9 cellular contexts compared by ENCODE assay signal in genomic region chr2:212892193-212892592, GRCh38.
DNase-seq lines count a peak whose midpoint lies in the region; ATAC-seq, FAIRE-seq and TF ChIP-seq lines count a peak whose summit lies in the region.
"Had no signal": no experiment of that assay in that cellular context is flagged by ENCODE, and none has a peak within 500 bp of the region (broad histone marks: within the 10 kb centered on the region; RNA-seq: fewer than 3 reads in every experiment).

No MANE protein-coding gene starts in this region.

- no peaks in the 10 kb centered on the region for H3F3A ChIP-seq in SU-DHL-6 (ENCODE audit: insufficient read depth)

- intact Hi-C loops in tibial artery (cut with DNase I; ENCODE audit: low total_unique reads) (loop anchor here (5.0 kb wide), 1 partner anchor 50 kb away; no protein-coding TSS in a partner anchor), Right ventricle myocardium inferior (cut with DNase I) (loop anchor here (5.0 to 10.0 kb wide), 2 partner anchors 117 to 205 kb away; no protein-coding TSS in a partner anchor)

- no peak for ATAC-seq in HG03460 (IDR thresholded peaks at IDR 0.05; ENCODE audit: unreplicated experiment)
- no peak for ATAC-seq in Right ventricle myocardium inferior
- ATAC-seq in HG03045 (IDR thresholded peaks at IDR 0.05; ENCODE audit: unreplicated experiment): no peak
- ATAC-seq: T-helper 17 cell had no signal

- H4K20me1 ChIP-seq in SU-DHL-6 (ENCODE audit: low read depth, low read length): no peaks in the 10 kb centered on the region

- H3K4me1 ChIP-seq in BE2C (no peaks in the 10 kb centered on the region), tibial artery (no peaks in the 10 kb centered on the region)

- TF ChIP-seq CTCF in BE2C (IDR thresholded peaks at IDR 0.05; ENCODE audit: low read depth, low read length) (peak; percentile 55), SU-DHL-6 (IDR thresholded peaks at IDR 0.05; ENCODE audit: insufficient read depth, low read length, poor library complexity, severe bottlenecking) (peak; percentile 13), tibial artery (IDR thresholded peaks at IDR 0.05) (no peak)

- H3K27ac ChIP-seq in SU-DHL-6 (ENCODE audit: low read depth, low read length) (no peak overlapping the region), tibial artery (no peak overlapping the region)

- no peak overlapping the region for H2AFZ ChIP-seq in SU-DHL-6 (ENCODE audit: low read depth, low read length, severe bottlenecking)

- peak; percentile 76 for FAIRE-seq in islet of Langerhans (lab: Jason Lieb, UNC)

- CTCF ChIA-PET in HEK293T (lab: Yijun Ruan, JAX): interaction anchor here (1.0 to 1.6 kb wide), 2 partner anchors 115 to 206 kb away, joined by 3 to 5 read pairs; no protein-coding TSS in a partner anchor

- no peak overlapping the region for H3K9ac ChIP-seq in SU-DHL-6 (ENCODE audit: low read length)

- H3K9me3 ChIP-seq in BE2C (no peaks in the 10 kb centered on the region), SU-DHL-6 (ENCODE audit: insufficient read depth, low read length) (no peaks in the 10 kb centered on the region), tibial artery (no peaks in the 10 kb centered on the region)

- peak; percentile 18 for DNase-seq in BE2C
- DNase-seq in HEK293T (ENCODE audit: extremely low spot score): peak; percentile 22
- DNase-seq in tibial artery: no peak
- DNase-seq in Right ventricle myocardium inferior (ENCODE audit: missing footprints): no peak
- DNase-seq: T-helper 17 cell had no signal

- H3K4me3 ChIP-seq in BE2C (ENCODE audit: low read depth, low read length): no peak overlapping the region
- H3K4me3 ChIP-seq in SU-DHL-6 (ENCODE audit: insufficient read depth, low read length, poor library complexity, severe bottlenecking): no peak overlapping the region
- H3K4me3 ChIP-seq in tibial artery: no peak overlapping the region

- H3K79me2 ChIP-seq in SU-DHL-6 (ENCODE audit: insufficient read depth, low read length): no peaks in the 10 kb centered on the region

- H3K27me3 ChIP-seq in BE2C: peaks cover 3% of the 10 kb centered on the region; the same call in 1 of the 2 replicates
- H3K27me3 ChIP-seq in SU-DHL-6 (ENCODE audit: low read length): no peaks in the 10 kb centered on the region
- H3K27me3 ChIP-seq in tibial artery: no peaks in the 10 kb centered on the region

- no peak overlapping the region for H3K4me2 ChIP-seq in SU-DHL-6 (ENCODE audit: low read depth, low read length, poor library complexity, severe bottlenecking)

- H3K36me3 ChIP-seq in BE2C: no peaks in the 10 kb centered on the region
- H3K36me3 ChIP-seq in SU-DHL-6 (ENCODE audit: low read length): no peaks in the 10 kb centered on the region
- H3K36me3 ChIP-seq in tibial artery: no peaks in the 10 kb centered on the region

- POLR2A ChIA-PET in HEK293T (lab: Yijun Ruan, JAX): interaction anchor here (0.6 kb wide), 1 partner anchor 285 kb away, joined by 3 read pairs; no protein-coding TSS in a partner anchor

- H3K9me2 ChIP-seq in SU-DHL-6 (replicated peaks; ENCODE audit: insufficient read depth, low read length): no peaks in the 10 kb centered on the region

TF ChIP-seq in HEK293T, 16 proteins besides CTCF, POLR2A, EP300 and RAD21:
- TF ChIP-seq ELF4 (IDR thresholded peaks at IDR 0.05) (no peak), FOXM1 (IDR thresholded peaks at IDR 0.05; ENCODE audit: borderline replicate concordance) (no peak)
TF ChIP-seq in HEK293T: peak in this region for 0.

Comparison
In these comparisons a context has a peak if more than half of its experiments do, and no peak if none do; other contexts are left out.
1. DNase-seq: peak in BE2C (single experiment) and HEK293T (single experiment); none in tibial artery (0 of 2) and Right ventricle myocardium inferior (single experiment).
2. CTCF ChIP-seq: peak in BE2C (single experiment) and SU-DHL-6 (single experiment); none in tibial artery (0 of 2).